Comparison of ENCODE assay signal across 1 cellular context in genomic region chr21:44898851-44899767, GRCh38.
TF ChIP-seq lines count a peak whose summit lies in the region.

No MANE protein-coding gene starts in this region.

TF ChIP-seq in H1, 55 proteins besides CTCF, POLR2A, EP300 and RAD21:
- TF ChIP-seq CREB1 (IDR thresholded peaks at IDR 0.05) (no peak), SUZ12 (IDR thresholded peaks at IDR 0.05; ENCODE audit: low read length) (no peak)
